In genomic region chr13:40410315-40410714, GRCh38 we compare ENCODE assay signal across 17 cellular contexts.
DNase-seq lines count a peak whose midpoint lies in the region; ATAC-seq and TF ChIP-seq lines count a peak whose summit lies in the region.
"Had no signal": no experiment of that assay in that cellular context is flagged by ENCODE, and none has a peak within 500 bp of the region (broad histone marks: within the 10 kb centered on the region; RNA-seq: fewer than 3 reads in every experiment).

No MANE protein-coding gene starts in this region.

- in situ Hi-C loops in mammary epithelial cell (cut with MboI; ENCODE audit: low sequenced_read_pairs in 2 of 2): no loop called here

- DNase-seq in breast epithelium (ENCODE audit: low spot score in 2 of 2) (no peak), mammary epithelial cell (no peak), esophagus muscularis mucosa (ENCODE audit: extremely low spot score) (peak; percentile 53), mesenchymal stem cell (no peak), upper lobe of right lung (no peak), NCI-H1436 (lab: John Stamatoyannopoulos, UW) (no peak)
- DNase-seq: CD8-positive, alpha-beta T cell; DND-41; HCEC 1CT; IMR-90; NCI-H1105 treated with DMSO at 0.1 percent for 48 hours; NCI-H187; NCI-H510A treated with DMSO at 0.1 percent for 48 hours had no signal

- H2BK15ac ChIP-seq in mesenchymal stem cell (ENCODE audit: low read depth, poor library complexity, severe bottlenecking): no peak overlapping the region

- no peak overlapping the region for H2BK5ac ChIP-seq in mesenchymal stem cell (ENCODE audit: low read depth, low read length, poor library complexity, severe bottlenecking)

- H2AFZ ChIP-seq in mammary epithelial cell (ENCODE audit: low read depth, low read length) (no peak overlapping the region), mesenchymal stem cell (ENCODE audit: low read depth, low read length) (no peak overlapping the region)

- CTCF ChIA-PET in mammary epithelial cell (lab: Charles Lee; ENCODE audit: low non-redundant PET): no interaction called here

- H3K36me3 ChIP-seq in breast epithelium (no peaks in the 10 kb centered on the region), mammary epithelial cell (ENCODE audit: insufficient read depth, low read length) (no peaks in the 10 kb centered on the region), esophagus muscularis mucosa (no peaks in the 10 kb centered on the region), mesenchymal stem cell (ENCODE audit: control insufficient read depth in 1 of 2, insufficient read depth in 2 of 2, low read depth in 1 of 2, low read length in 2 of 2) (no peaks in the 10 kb centered on the region), upper lobe of right lung (no peaks in the 10 kb centered on the region)
- H3K36me3 ChIP-seq: BLaER1 had no signal

- no peaks in the 10 kb centered on the region for H3K27me3 ChIP-seq in breast epithelium
- no peaks in the 10 kb centered on the region for H3K27me3 ChIP-seq in mammary epithelial cell (ENCODE audit: insufficient read depth, low read length)
- no peaks in the 10 kb centered on the region for H3K27me3 ChIP-seq in esophagus muscularis mucosa
- H3K27me3 ChIP-seq in mesenchymal stem cell (ENCODE audit: control insufficient read depth in 1 of 2, insufficient read depth in 1 of 2, low read length in 2 of 2): no peaks in the 10 kb centered on the region
- H3K27me3 ChIP-seq in upper lobe of right lung: no peaks in the 10 kb centered on the region
- H3K27me3 ChIP-seq: BLaER1 had no signal

- H3K27ac ChIP-seq in breast epithelium (peak overlapping the region; percentile 54 to 70), mammary epithelial cell (ENCODE audit: insufficient read depth, low read depth, low read length) (no peak overlapping the region), esophagus muscularis mucosa (replicated peaks in 1 of 4) (peak overlapping the region in 3 of 4 donors; percentile 56 to 64 (median 57)), mesenchymal stem cell (ENCODE audit: low read length, poor library complexity, severe bottlenecking) (no peak overlapping the region), upper lobe of right lung (peak overlapping the region; percentile 39)
- H3K27ac ChIP-seq: BLaER1 had no signal

- H4K8ac ChIP-seq in mesenchymal stem cell (ENCODE audit: low read length): no peak overlapping the region

- dilution Hi-C loops in mammary epithelial cell (cut with HindIII; ENCODE audit: low sequenced_read_pairs): no loop called here

- BruUV-seq in mammary epithelial cell (replicated peaks; lab: Mats Ljungman, UMichigan): no TSS peak

- no peak overlapping the region for H2BK120ac ChIP-seq in mesenchymal stem cell (ENCODE audit: low read depth, low read length)

- no peaks in the 10 kb centered on the region for H3K79me2 ChIP-seq in mammary epithelial cell (ENCODE audit: insufficient read depth, low read length)

- no peak overlapping the region for H3K18ac ChIP-seq in mesenchymal stem cell (ENCODE audit: low read depth in 1 of 2, low read length in 2 of 2)

- no peak for TF ChIP-seq POLR2A in breast epithelium (IDR thresholded peaks at IDR 0.05)
- no peak for TF ChIP-seq POLR2A in esophagus muscularis mucosa (IDR thresholded peaks at IDR 0.05; ENCODE audit: low read depth)

- H3K4me2 ChIP-seq in mammary epithelial cell (ENCODE audit: insufficient read depth, low read depth, low read length) (no peak overlapping the region), mesenchymal stem cell (ENCODE audit: low read length, poor library complexity, severe bottlenecking) (no peak overlapping the region)
- H3K4me2 ChIP-seq: BLaER1 had no signal

- ATAC-seq in upper lobe of right lung: no peak
- no peak for ATAC-seq in GM18861 (IDR thresholded peaks at IDR 0.05; ENCODE audit: unreplicated experiment)
- ATAC-seq in HG03439 (IDR thresholded peaks at IDR 0.05; ENCODE audit: unreplicated experiment): no peak
- ATAC-seq: CD8-positive, alpha-beta T cell; Panc1 had no signal

- H3K4me3 ChIP-seq in breast epithelium: peak overlapping the region in 1 of 3 donors; percentile 40
- no peak overlapping the region for H3K4me3 ChIP-seq in mammary epithelial cell (replicated peaks in 1 of 3; ENCODE audit: insufficient read depth in 1 of 3, low read depth in 2 of 3, low read length in 3 of 3)
- H3K4me3 ChIP-seq in esophagus muscularis mucosa: no peak overlapping the region
- peak overlapping the region in 1 of 2 experiments; percentile 43 for H3K4me3 ChIP-seq in mesenchymal stem cell (ENCODE audit: insufficient read depth in 1 of 2, low read depth in 1 of 2, low read length in 2 of 2)
- no peak overlapping the region for H3K4me3 ChIP-seq in upper lobe of right lung
- H3K4me3 ChIP-seq: BLaER1 had no signal

- no peak overlapping the region for H4K91ac ChIP-seq in mesenchymal stem cell (ENCODE audit: low read length)

- no peak overlapping the region for H3K9ac ChIP-seq in mammary epithelial cell (ENCODE audit: insufficient read depth, low read length)
- peak overlapping the region; percentile 24 for H3K9ac ChIP-seq in mesenchymal stem cell (ENCODE audit: low read length)
- H3K9ac ChIP-seq: BLaER1 had no signal

- WGBS in mammary epithelial cell (ENCODE audit: low coverage, missing lambda C conversion rate): 91% methylated on average over 1 of the region's 1 CpG
- 94% methylated on average over 1 of the region's 1 CpG for WGBS in esophagus muscularis mucosa
- WGBS in mesenchymal stem cell: 96% methylated on average over 1 of the region's 1 CpG

- no peaks in the 10 kb centered on the region for H4K20me1 ChIP-seq in mammary epithelial cell (ENCODE audit: insufficient read depth, low read length)
- H4K20me1 ChIP-seq: BLaER1 had no signal

- no peak for TF ChIP-seq EP300 in esophagus muscularis mucosa (IDR thresholded peaks at IDR 0.05)

- H3K4ac ChIP-seq in mesenchymal stem cell (ENCODE audit: low read depth in 1 of 2, low read length in 2 of 2): no peak overlapping the region

- no peaks in the 10 kb centered on the region for H3K79me1 ChIP-seq in mesenchymal stem cell (replicated peaks; ENCODE audit: low read length, poor library complexity, severe bottlenecking)

- H3K4me1 ChIP-seq in breast epithelium (no peaks in the 10 kb centered on the region), mammary epithelial cell (ENCODE audit: insufficient read depth, low read length) (peaks cover 12% of the 10 kb centered on the region), esophagus muscularis mucosa (peaks cover 10 to 25% (median 20%) of the 10 kb centered on the region in 4 donors), mesenchymal stem cell (ENCODE audit: control insufficient read depth, insufficient read depth, low read depth, low read length) (peaks cover 2% of the 10 kb centered on the region), upper lobe of right lung (peaks cover 3% of the 10 kb centered on the region)

- H3K14ac ChIP-seq in mesenchymal stem cell (ENCODE audit: low read length in 2 of 2): no peak overlapping the region

- no peak overlapping the region for H2BK12ac ChIP-seq in mesenchymal stem cell (ENCODE audit: low read length in 2 of 2)

- peaks cover 0 to 5% of the 10 kb centered on the region in 2 donors for H3K9me3 ChIP-seq in breast epithelium
- H3K9me3 ChIP-seq in mammary epithelial cell (replicated peaks; ENCODE audit: insufficient read depth, low read length): no peaks in the 10 kb centered on the region
- H3K9me3 ChIP-seq in esophagus muscularis mucosa: peaks cover 0 to 4% (median 0%) of the 10 kb centered on the region in 4 donors
- H3K9me3 ChIP-seq in mesenchymal stem cell (ENCODE audit: control insufficient read depth, low read length): no peaks in the 10 kb centered on the region
- H3K9me3 ChIP-seq in upper lobe of right lung: no peaks in the 10 kb centered on the region

- TF ChIP-seq CTCF in breast epithelium (IDR thresholded peaks at IDR 0.05) (no peak), mammary epithelial cell (conservative IDR thresholded peaks at IDR 0.05 in 1 of 2, IDR thresholded peaks at IDR 0.05 in 1 of 2; ENCODE audit: extremely low read depth in 1 of 2, insufficient read depth in 1 of 2, low read depth in 1 of 2, low read length in 2 of 2) (no peak), esophagus muscularis mucosa (IDR thresholded peaks at IDR 0.05) (no peak), upper lobe of right lung (IDR thresholded peaks at IDR 0.05) (no peak)

- H3K23ac ChIP-seq in mesenchymal stem cell (ENCODE audit: low read length in 2 of 2): no peak overlapping the region

- no peak overlapping the region for H2AK5ac ChIP-seq in mesenchymal stem cell (ENCODE audit: low read length, severe bottlenecking)

- intact Hi-C loops in breast epithelium (cut with DNase I; ENCODE audit: low total_unique reads): no loop called here
- intact Hi-C loops in mammary epithelial cell (cut with micrococcal nuclease): no loop called here
- intact Hi-C loops in esophagus muscularis mucosa (cut with DNase I): no loop called here
- intact Hi-C loops in upper lobe of right lung (cut with DNase I): no loop called here

Comparison
In these comparisons a context has a peak if more than half of its experiments do, and no peak if none do; other contexts are left out.
1. H3K27ac ChIP-seq: peak in breast epithelium (2 of 2), esophagus muscularis mucosa (3 of 4) and upper lobe of right lung (single experiment); none in mammary epithelial cell (single experiment) and mesenchymal stem cell (single experiment).